Comparison of ENCODE assay signal across 17 cellular contexts in genomic region chr11:86197448-86197847, GRCh38. TPM values are rescaled to one million over a fixed set of nuclear protein-coding genes. Genes with fewer than 3 reads are reported as not detected.
DNase-seq lines count a peak whose midpoint lies in the region; TF ChIP-seq lines count a peak whose summit lies in the region.
"Had no signal": no experiment of that assay in that cellular context is flagged by ENCODE, and none has a peak within 500 bp of the region (broad histone marks: within the 10 kb centered on the region; RNA-seq: fewer than 3 reads in every experiment).

No MANE protein-coding gene starts in this region.

- H3K4ac ChIP-seq in mesenchymal stem cell (ENCODE audit: low read depth in 1 of 2, low read length in 2 of 2) = no peak overlapping the region

- no peak overlapping the region for H4K91ac ChIP-seq in mesenchymal stem cell (ENCODE audit: low read length)

- no peak overlapping the region for H3K4me3 ChIP-seq in mesenchymal stem cell (ENCODE audit: insufficient read depth in 1 of 2, low read depth in 1 of 2, low read length in 2 of 2)
- H3K4me3 ChIP-seq: BLaER1 treated with 17β-estradiol and CSF1 and Interleukin-3, amounts not matched to agents 10 nM and 100 nM; MG63 had no signal

- no peak overlapping the region for H2BK5ac ChIP-seq in mesenchymal stem cell (ENCODE audit: low read depth, low read length, poor library complexity, severe bottlenecking)

- no peak overlapping the region for H3K23ac ChIP-seq in mesenchymal stem cell (ENCODE audit: low read length in 2 of 2)

- H2BK12ac ChIP-seq in mesenchymal stem cell (ENCODE audit: low read length in 2 of 2) = no peak overlapping the region

- H3K18ac ChIP-seq in mesenchymal stem cell (ENCODE audit: low read depth in 1 of 2, low read length in 2 of 2) = no peak overlapping the region

- H3K36me3 ChIP-seq in mesenchymal stem cell (ENCODE audit: control insufficient read depth in 1 of 2, insufficient read depth in 2 of 2, low read depth in 1 of 2, low read length in 2 of 2) = no peaks in the 10 kb centered on the region
- H3K36me3 ChIP-seq: BLaER1 treated with 17β-estradiol and CSF1 and Interleukin-3, amounts not matched to agents 10 nM and 100 nM; MG63 had no signal

- peaks cover 2% of the 10 kb centered on the region for H3K79me1 ChIP-seq in mesenchymal stem cell (replicated peaks; ENCODE audit: low read length, poor library complexity, severe bottlenecking)

- no peak overlapping the region for H2AK5ac ChIP-seq in mesenchymal stem cell (ENCODE audit: low read length, severe bottlenecking)

- H2BK15ac ChIP-seq in mesenchymal stem cell (ENCODE audit: low read depth, poor library complexity, severe bottlenecking) = no peak overlapping the region

- H2AFZ ChIP-seq in mesenchymal stem cell (ENCODE audit: low read depth, low read length) = no peak overlapping the region

- H4K8ac ChIP-seq in mesenchymal stem cell (ENCODE audit: low read length) = no peak overlapping the region

- no peak for TF ChIP-seq POLR2A in erythroblast (IDR thresholded peaks at IDR 0.05; ENCODE audit: low read length)

- H2BK120ac ChIP-seq in mesenchymal stem cell (ENCODE audit: low read depth, low read length) = no peak overlapping the region

- H3K9ac ChIP-seq in mesenchymal stem cell (ENCODE audit: low read length) = no peak overlapping the region

- no peaks in the 10 kb centered on the region for H3K4me1 ChIP-seq in mesenchymal stem cell (ENCODE audit: control insufficient read depth, insufficient read depth, low read depth, low read length)

- H3K9me3 ChIP-seq in mesenchymal stem cell (ENCODE audit: control insufficient read depth, low read length) = no peaks in the 10 kb centered on the region
- H3K9me3 ChIP-seq: MG63 had no signal

- no peak overlapping the region for H3K27ac ChIP-seq in mesenchymal stem cell (ENCODE audit: low read length, poor library complexity, severe bottlenecking)

- H3K14ac ChIP-seq in mesenchymal stem cell (ENCODE audit: low read length in 2 of 2) = no peak overlapping the region

- DNase-seq in SIG-M5 treated with dmso at 0.1 percent for 504 hours (lab: John Stamatoyannopoulos, UW; ENCODE audit: unreplicated experiment) (peak; percentile 43), SIG-M5 (lab: John Stamatoyannopoulos, UW) (no peak), OCI-M2 (lab: John Stamatoyannopoulos, UW; ENCODE audit: unreplicated experiment) (peak; percentile 20), erythroblast (lab: John Stamatoyannopoulos, UW) (peak; percentile 80 to 84), NCI-H2107 treated with DMSO at 0.1 percent for 48 hours (lab: John Stamatoyannopoulos, UW; ENCODE audit: unreplicated experiment) (no peak), HuH-7.5 (ENCODE audit: low spot score) (no peak), mesenchymal stem cell (no peak)
- DNase-seq in NK-92 treated with Interleukin-12 subunit alpha and Interleukin-12 subunit beta, amount 100 ng/mL, for 24 hours (lab: John Stamatoyannopoulos, UW) = no peak
- DNase-seq: DMS153, EL, MG63, NCI-H1436 treated with DMSO at 0.1 percent for 48 hours, NCI-H2029 treated with DMSO at 0.1 percent for 48 hours, NCI-H510A, NCI-H774, SHP77 treated with DMSO at 0.1 percent for 48 hours had no signal

- H3K27me3 ChIP-seq in mesenchymal stem cell (ENCODE audit: control insufficient read depth in 1 of 2, insufficient read depth in 1 of 2, low read length in 2 of 2) = no peaks in the 10 kb centered on the region
- H3K27me3 ChIP-seq: BLaER1 treated with 17β-estradiol and CSF1 and Interleukin-3, amounts not matched to agents 10 nM and 100 nM; MG63 had no signal

- H3K4me2 ChIP-seq in mesenchymal stem cell (ENCODE audit: low read length, poor library complexity, severe bottlenecking) = no peak overlapping the region

RNA-seq across cellular contexts. Expression of gene EED, which starts 47.1 kb away (rescaled TPM):
- 7.9 TPM for polyA plus RNA-seq in mesenchymal stem cell (2013, experiment 1 of 2)
- 7.9 TPM for polyA plus RNA-seq in mesenchymal stem cell (2013, experiment 2 of 2)

Comparison
In these comparisons a context has a peak if more than half of its experiments do, and no peak if none do; other contexts are left out.
1. DNase-seq: peak in SIG-M5 treated with dmso at 0.1 percent for 504 hours (single experiment), OCI-M2 (single experiment) and erythroblast (2 of 2); none in SIG-M5 (single experiment), NK-92 treated with Interleukin-12 subunit alpha and Interleukin-12 subunit beta, amount 100 ng/mL, for 24 hours (single experiment), NCI-H2107 treated with DMSO at 0.1 percent for 48 hours (single experiment), HuH-7.5 (single experiment) and mesenchymal stem cell (single experiment).